ENCODE assay signal across 8 cellular contexts in genomic region chr19:39532233-39533002, GRCh38. TPM values are rescaled to one million over a fixed set of nuclear protein-coding genes. Genes with fewer than 3 reads are reported as not detected.
DNase-seq lines count a peak whose midpoint lies in the region; ATAC-seq and TF ChIP-seq lines count a peak whose summit lies in the region.

EID2B (minus strand) TSS chr19:39532852; CDS start chr19:39532802, 50 bp downstream.

- CTCF ChIA-PET in OCI-LY7 (lab: Charles Lee; ENCODE audit: unreplicated experiment) = interaction anchor here (0.9 kb wide), 3 partner anchors 25 to 92 kb away, joined by 3 to 7 read pairs (median 4); no protein-coding TSS in a partner anchor

- no peaks in the 10 kb centered on the region for H3K9me3 Mint-ChIP-seq in IgD-negative memory B cell

- H3K27me3 Mint-ChIP-seq in IgD-negative memory B cell = no peaks in the 10 kb centered on the region

- H4K20me1 ChIP-seq in OCI-LY7 (ENCODE audit: insufficient read depth, low read length) = no peaks in the 10 kb centered on the region

- 0% methylated on average over 63 to 65 of the region's 65 CpGs for WGBS in esophagus, 2 donors

- BruUV-seq in OCI-LY7 (replicated peaks; lab: Mats Ljungman, UMichigan) = no TSS peak

- peak within 1 kb of the TSS; percentile 98 for H3K4me2 ChIP-seq in OCI-LY7 (ENCODE audit: low read length)

- H3K36me3 ChIP-seq in OCI-LY7 (ENCODE audit: insufficient read depth, low read length) (no peaks in the 10 kb centered on the region; the same call in 1 of the 2 replicates), esophagus (ENCODE audit: control insufficient read depth in 2 of 2, insufficient read depth in 2 of 2, low read length in 1 of 2) (no peaks in the 10 kb centered on the region), mucosa of stomach (ENCODE audit: control insufficient read depth, insufficient read depth, low read length) (no peaks in the 10 kb centered on the region)

- POLR2A ChIA-PET in OCI-LY7 (lab: Charles Lee) = interaction anchor here (0.5 to 3.9 kb wide), 5 partner anchors 10 to 97 kb away, joined by 3 to 10 read pairs (median 3); partner anchors contain the start of gene RPS16

- TF ChIP-seq CTCF in OCI-LY7 (conservative IDR thresholded peaks at IDR 0.05; ENCODE audit: low read length) = peak; percentile 91

- peak within 1 kb of the TSS; percentile 71; the same call in 1 of the 2 replicates for H2AFZ ChIP-seq in OCI-LY7 (ENCODE audit: low read length)

- peaks cover 5% of the 10 kb centered on the region for H3K36me3 Mint-ChIP-seq in IgD-negative memory B cell

- H3K27me3 ChIP-seq in esophagus (ENCODE audit: control insufficient read depth in 1 of 2, insufficient read depth in 2 of 2, low read length in 2 of 2) = no peaks in the 10 kb centered on the region
- no peaks in the 10 kb centered on the region for H3K27me3 ChIP-seq in mucosa of stomach (ENCODE audit: control insufficient read depth, insufficient read depth, low read length)

- DNase-seq in DMS79 (lab: John Stamatoyannopoulos, UW) (peak; percentile 90), OCI-LY7 (ENCODE audit: low spot score) (peak; percentile 98), activated T-cell treated with anti-CD3 and anti-CD28 coated beads for 48 hours (ENCODE audit: low read depth) (peak; percentile 92)
- DNase-seq in stimulated activated CD8-positive, alpha-beta memory T cell treated with anti-CD3 and anti-CD28 coated beads, Interleukin-4, amount 100 ng/mL, for 48 hours = peak; percentile 95

- peak; percentile 81 for ATAC-seq in GM21576 (IDR thresholded peaks at IDR 0.05; ENCODE audit: unreplicated experiment)

- H3K9me2 ChIP-seq in OCI-LY7 (ENCODE audit: insufficient read depth, low read length) = no peaks in the 10 kb centered on the region

- H3K4me3 Mint-ChIP-seq in IgD-negative memory B cell = peak within 1 kb of the TSS; percentile 88 to 99 (median 95)

- intact Hi-C loops in OCI-LY7 (cut with micrococcal nuclease; ENCODE audit: unreplicated experiment) = loop anchor here (1.0 to 10.0 kb wide), 5 partner anchors 34 to 408 kb away; partner anchors contain the start of genes DLL3, MED29, PAF1 and PAK4

- peaks cover 27% of the 10 kb centered on the region for H3K4me1 ChIP-seq in OCI-LY7 (ENCODE audit: insufficient read depth, low read length, poor library complexity, severe bottlenecking)
- H3K4me1 ChIP-seq in esophagus (ENCODE audit: control insufficient read depth in 2 of 2, insufficient read depth in 2 of 2, low read length in 1 of 2) = peaks cover 2 to 4% of the 10 kb centered on the region in 2 donors
- H3K4me1 ChIP-seq in mucosa of stomach (ENCODE audit: control insufficient read depth, insufficient read depth, low read length) = peaks cover 7% of the 10 kb centered on the region

- peak within 1 kb of the TSS; percentile 72 for H3K9ac ChIP-seq in mucosa of stomach (ENCODE audit: low read length)

- peaks cover 14% of the 10 kb centered on the region; the same call in 1 of the 2 replicates for H3K79me2 ChIP-seq in OCI-LY7 (ENCODE audit: insufficient read depth, low read depth, low read length)

- peak within 1 kb of the TSS; percentile 69 to 95 (median 90) for H3K27ac Mint-ChIP-seq in IgD-negative memory B cell

- peaks cover 18 to 22% (median 20%) of the 10 kb centered on the region in 3 donors for H3K4me1 Mint-ChIP-seq in IgD-negative memory B cell

- H3K27ac ChIP-seq in OCI-LY7 (ENCODE audit: low read depth, low read length, poor library complexity, severe bottlenecking) (no peak within 1 kb of the TSS), esophagus (ENCODE audit: low read depth in 2 of 2, low read length in 1 of 2) (peak within 1 kb of the TSS; percentile 48 to 60)

- H3K4me3 ChIP-seq in OCI-LY7 (ENCODE audit: low read depth, low read length, poor library complexity, severe bottlenecking) (peak within 1 kb of the TSS; percentile 89), esophagus (ENCODE audit: low read depth in 1 of 2, low read length in 2 of 2) (peak within 1 kb of the TSS; percentile 57 to 80), mucosa of stomach (ENCODE audit: low read length) (peak within 1 kb of the TSS; percentile 69)

- H3K9me3 ChIP-seq in OCI-LY7 (ENCODE audit: low read length) = no peaks in the 10 kb centered on the region
- H3K9me3 ChIP-seq in esophagus (ENCODE audit: control insufficient read depth in 2 of 2, insufficient read depth in 1 of 2, low read depth in 1 of 2, low read length in 1 of 2) = no peaks in the 10 kb centered on the region
- no peaks in the 10 kb centered on the region for H3K9me3 ChIP-seq in mucosa of stomach (ENCODE audit: control insufficient read depth, low read length)

RNA-seq across cellular contexts. Expression of gene EID2B, which starts in this region (rescaled TPM):
- polyA plus RNA-seq in IgD-negative memory B cell = 2.5 TPM
- total RNA-seq in OCI-LY7 (2014; rRNA removed; shearing (Covaris generic)) = 11.7 and 13.9 TPM in 2 replicates
- 8.7 and 8.8 TPM in 2 replicates for total RNA-seq in OCI-LY7 (2022)
- polyA plus RNA-seq in esophagus = under 1 TPM; 0.57 to 0.80 TPM
